8 cellular contexts compared by ENCODE assay signal in the genomic region with DNA sequence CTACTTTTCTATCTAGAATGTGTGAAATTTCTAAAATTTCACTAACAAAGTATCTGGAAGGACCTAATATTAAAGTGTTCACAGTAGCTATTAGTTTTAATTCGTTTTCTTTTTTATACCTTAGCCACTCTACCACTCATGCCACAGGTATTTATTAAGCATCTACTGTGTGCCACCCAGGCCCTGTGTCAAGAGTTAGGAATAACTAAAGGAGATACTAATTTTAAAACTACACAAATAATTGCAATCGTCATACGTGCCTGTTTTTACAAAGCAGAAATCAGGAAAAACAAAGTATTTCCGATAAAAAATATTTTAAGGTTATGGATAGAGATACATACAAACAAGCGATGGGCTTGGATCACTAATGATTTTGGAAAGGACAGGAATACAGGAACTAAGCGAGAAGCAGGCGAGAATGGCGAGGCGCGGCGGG. TPM values are rescaled to one million over a fixed set of nuclear protein-coding genes. Genes with fewer than 3 reads are reported as not detected.
DNase-seq lines count a peak whose midpoint lies in the region; ATAC-seq and TF ChIP-seq lines count a peak whose summit lies in the region.

No MANE protein-coding gene starts in this region.

- in situ Hi-C loops in astrocyte of the spinal cord (cut with HindIII; ENCODE audit: low sequenced_read_pairs) = no loop called here

- no peak for ATAC-seq in activated T-cell treated with anti-CD3 and anti-CD28 coated beads, Interleukin-2, amount 50 U/mL, for 72 hours (replicated peaks in 1 of 2)
- ATAC-seq in right lobe of liver (no peak), GM21723 (IDR thresholded peaks at IDR 0.05; ENCODE audit: unreplicated experiment) (no peak)

- no peaks in the 10 kb centered on the region for H3K27me3 Mint-ChIP-seq in activated T-cell treated with anti-CD3 and anti-CD28 coated beads, Interleukin-2, amount 50 U/mL, for 72 hours (ENCODE audit: low read depth)

- H3K27me3 ChIP-seq in right lobe of liver (no peaks in the 10 kb centered on the region), thyroid gland (no peaks in the 10 kb centered on the region)

- intact Hi-C loops in right lobe of liver (cut with DNase I) = no loop called here
- intact Hi-C loops in thyroid gland (cut with DNase I) = loop anchor here (5.0 kb wide), 1 partner anchor 92 kb away; a partner anchor contains a TSS
- intact Hi-C loops in lower leg skin (cut with DNase I; ENCODE audit: low total_unique reads) = no loop called here

- H3K4me1 ChIP-seq in right lobe of liver (peaks cover 0 to 13% (median 4%) of the 10 kb centered on the region in 4 donors), thyroid gland (peaks cover 11 to 37% of the 10 kb centered on the region in 2 donors)

- WGBS in right lobe of liver (ENCODE audit: insufficient coverage, low coverage, low lambda C conversion rate, missing lambda C conversion rate) = 3% methylated on average over 11 of the region's 11 CpGs
- WGBS in thyroid gland, 2 donors = 9 to 10% methylated on average over 11 of the region's 11 CpGs
- 3% methylated on average over 11 of the region's 11 CpGs for WGBS in lower leg skin, 2 donors

- H3K27ac Mint-ChIP-seq in activated T-cell treated with anti-CD3 and anti-CD28 coated beads, Interleukin-2, amount 50 U/mL, for 72 hours = peak overlapping the region; percentile 21

- peaks cover 0 to 3% of the 10 kb centered on the region in 2 donors for H3K9me3 Mint-ChIP-seq in activated T-cell treated with anti-CD3 and anti-CD28 coated beads, Interleukin-2, amount 50 U/mL, for 72 hours

- no peak for DNase-seq in activated T-cell treated with anti-CD3 and anti-CD28 coated beads, Interleukin-2, amount 50 U/mL, for 72 hours
- DNase-seq in activated T-cell treated with anti-CD3 and anti-CD28 coated beads for 4 hours = no peak
- DNase-seq in astrocyte of the spinal cord (ENCODE audit: low read depth, low spot score) = no peak
- DNase-seq in right lobe of liver = no peak
- DNase-seq in thyroid gland = no peak
- DNase-seq in 8988T = no peak
- DNase-seq in lower leg skin (ENCODE audit: low spot score in 2 of 2) = no peak

- peak overlapping the region; percentile 88 to 93 for H3K4me3 Mint-ChIP-seq in activated T-cell treated with anti-CD3 and anti-CD28 coated beads, Interleukin-2, amount 50 U/mL, for 72 hours

- no peak for TF ChIP-seq CTCF in astrocyte of the spinal cord (IDR thresholded peaks at IDR 0.05; ENCODE audit: low read depth, low read length)
- no peak for TF ChIP-seq CTCF in right lobe of liver (IDR thresholded peaks at IDR 0.05)
- TF ChIP-seq CTCF in thyroid gland (IDR thresholded peaks at IDR 0.05) = no peak
- no peak for TF ChIP-seq CTCF in lower leg skin (IDR thresholded peaks at IDR 0.05)

- H3K36me3 ChIP-seq in right lobe of liver (no peaks in the 10 kb centered on the region), thyroid gland (no peaks in the 10 kb centered on the region)

- H3K4me1 Mint-ChIP-seq in activated T-cell treated with anti-CD3 and anti-CD28 coated beads, Interleukin-2, amount 50 U/mL, for 72 hours (ENCODE audit: low read depth) = peaks cover 38% of the 10 kb centered on the region

- H3K9me3 ChIP-seq in right lobe of liver = no peaks in the 10 kb centered on the region
- no peaks in the 10 kb centered on the region for H3K9me3 ChIP-seq in thyroid gland

- TF ChIP-seq POLR2A in right lobe of liver (IDR thresholded peaks at IDR 0.05) (no peak), thyroid gland (IDR thresholded peaks at IDR 0.05) (no peak), lower leg skin (IDR thresholded peaks at IDR 0.05) (no peak)

- H3K36me3 Mint-ChIP-seq in activated T-cell treated with anti-CD3 and anti-CD28 coated beads, Interleukin-2, amount 50 U/mL, for 72 hours (ENCODE audit: insufficient read depth in 2 of 2) = peaks cover 1 to 5% of the 10 kb centered on the region in 2 donors

- H3K27ac ChIP-seq in right lobe of liver = peak overlapping the region; percentile 17 to 84 (median 33)
- peak overlapping the region; percentile 64 to 89 (median 88) for H3K27ac ChIP-seq in thyroid gland

- H3K4me3 ChIP-seq in astrocyte of the spinal cord (ENCODE audit: low read depth, low read length) (peak overlapping the region; percentile 70), right lobe of liver (peak overlapping the region; percentile 92 to 96 (median 95)), thyroid gland (replicated peaks in 1 of 3) (peak overlapping the region in 2 of 3 donors; percentile 9 to 81), lower leg skin (ENCODE audit: low read depth, poor library complexity, severe bottlenecking) (no peak overlapping the region)

RNA-seq across cellular contexts. Expression of a gene that starts 0.5 kb away (rescaled TPM):
- 10 to 100 TPM; 19.4 to 23.9 TPM for total RNA-seq in activated T-cell treated with anti-CD3 and anti-CD28 coated beads, Interleukin-2, amount 50 U/mL, for 72 hours
- total RNA-seq in right lobe of liver (10 to 100 TPM in 5 of 6 experiments, 1 to 10 TPM in 1; 10.0 to 17.5 (median 11.5) TPM), thyroid gland (10 to 100 TPM; 15.6 to 21.3 (median 19.9) TPM), lower leg skin (100 to 1,000 TPM in 1 of 4 donors, 10 to 100 TPM in 3; 47.8 to 112 (median 73.2) TPM)

RNA-seq across cellular contexts. Expression of a gene that starts 43.3 kb away (rescaled TPM):
- under 1 TPM in 1 of 2 donors, not detected in 1; 0.19 TPM for total RNA-seq in activated T-cell treated with anti-CD3 and anti-CD28 coated beads, Interleukin-2, amount 50 U/mL, for 72 hours
- not detected for total RNA-seq in right lobe of liver
- total RNA-seq in thyroid gland = not detected
- total RNA-seq in lower leg skin = not detected
